8 cellular contexts compared by ENCODE assay signal in genomic region chr1:201955009-201955749, GRCh38. TPM values are rescaled to one million over a fixed set of nuclear protein-coding genes. Genes with fewer than 3 reads are reported as not detected.
A peak's percentile ranks its signal among the peaks of the same experiment; 100 is the strongest.
DNase-seq lines count a peak whose midpoint lies in the region; ATAC-seq and TF ChIP-seq lines count a peak whose summit lies in the region.

Gene TIMM17A, plus strand, starts transcription at chr1:201955503. Its CDS starts 24 bp downstream, at chr1:201955527.

- peaks cover 19% of the 10 kb centered on the region for H3K79me2 ChIP-seq in OCI-LY1 (ENCODE audit: insufficient read depth, low read length)

- peak; percentile 100 for ATAC-seq in GM21447 (IDR thresholded peaks at IDR 0.05; ENCODE audit: unreplicated experiment)

- H3K4me3 ChIP-seq in HUES64 (ENCODE audit: low read length): peak within 1 kb of the TSS; percentile 92
- H3K4me3 ChIP-seq in OCI-LY1 (ENCODE audit: low read depth, low read length, poor library complexity, severe bottlenecking): peak within 1 kb of the TSS; percentile 89

- H3K9me3 Mint-ChIP-seq in Calu3 (ENCODE audit: low read depth, unreplicated experiment) (no peaks in the 10 kb centered on the region), endothelial cell (ENCODE audit: unreplicated experiment) (no peaks in the 10 kb centered on the region), mesothelial cell of epicardium (no peaks in the 10 kb centered on the region)

- CTCF ChIA-PET in Calu3 (lab: Charles Lee): interaction anchor here (0.5 to 1.0 kb wide), 5 partner anchors 9 to 59 kb away, joined by 3 to 6 read pairs (median 3); partner anchors contain the start of gene LMOD1

- H3K4me3 Mint-ChIP-seq in Calu3 (ENCODE audit: low read depth, unreplicated experiment) (peak within 1 kb of the TSS; percentile 99), endothelial cell (ENCODE audit: unreplicated experiment) (peak within 1 kb of the TSS; percentile 93), mesothelial cell of epicardium (peak within 1 kb of the TSS; percentile 98)

- H3K27me3 Mint-ChIP-seq in Calu3 (ENCODE audit: unreplicated experiment) (no peaks in the 10 kb centered on the region), endothelial cell (ENCODE audit: unreplicated experiment) (peaks cover 6% of the 10 kb centered on the region), mesothelial cell of epicardium (ENCODE audit: low read depth) (no peaks in the 10 kb centered on the region)

- H3K4me2 ChIP-seq in OCI-LY1 (ENCODE audit: low read length): peak within 1 kb of the TSS; percentile 84

- H3K27ac ChIP-seq in HUES64 (ENCODE audit: low read depth, low read length): peak within 1 kb of the TSS; percentile 74
- H3K27ac ChIP-seq in OCI-LY1 (ENCODE audit: low read depth, low read length, poor library complexity, severe bottlenecking): peak within 1 kb of the TSS; percentile 25

- H3K9ac ChIP-seq in HUES64 (ENCODE audit: low read depth, low read length) (peak within 1 kb of the TSS; percentile 92), OCI-LY1 (ENCODE audit: low read length) (peak within 1 kb of the TSS; percentile 86)

- no peaks in the 10 kb centered on the region for H3K9me2 ChIP-seq in OCI-LY1 (ENCODE audit: low read depth, low read length)

- no peaks in the 10 kb centered on the region for H3K27me3 ChIP-seq in HUES64 (ENCODE audit: insufficient read depth, low read length)
- H3K27me3 ChIP-seq in OCI-LY1 (ENCODE audit: insufficient read depth, low read length): 0 out of 2 replicates have a peak, but pooled peaks cover 1% of the 10 kb centered on the region

- H3K4me1 Mint-ChIP-seq in Calu3 (ENCODE audit: low read depth, unreplicated experiment) (peaks cover 8% of the 10 kb centered on the region), endothelial cell (ENCODE audit: unreplicated experiment) (peaks cover 17% of the 10 kb centered on the region), mesothelial cell of epicardium (peaks cover 16% of the 10 kb centered on the region)

- H3K27ac Mint-ChIP-seq in Calu3 (ENCODE audit: unreplicated experiment) (peak within 1 kb of the TSS; percentile 92), endothelial cell (ENCODE audit: unreplicated experiment) (peak within 1 kb of the TSS; percentile 79), mesothelial cell of epicardium (peak within 1 kb of the TSS; percentile 92)

- WGBS in HUES64: under 1% methylated on average over 46 of the region's 46 CpGs

- H3K36me3 ChIP-seq in HUES64 (ENCODE audit: insufficient read depth, low read length) (peaks cover 28% of the 10 kb centered on the region), OCI-LY1 (ENCODE audit: insufficient read depth, low read length) (peaks cover 24% of the 10 kb centered on the region)

- H3K36me3 Mint-ChIP-seq in Calu3 (ENCODE audit: insufficient read depth, unreplicated experiment) (peaks cover 61% of the 10 kb centered on the region), endothelial cell (ENCODE audit: low read depth, unreplicated experiment) (no peaks in the 10 kb centered on the region), mesothelial cell of epicardium (peaks cover 9% of the 10 kb centered on the region)

- H3K9me3 ChIP-seq in HUES64 (ENCODE audit: insufficient read depth, low read depth, low read length): no peaks in the 10 kb centered on the region
- no peaks in the 10 kb centered on the region for H3K9me3 ChIP-seq in OCI-LY1 (ENCODE audit: low read length)

- peak; percentile 98 for DNase-seq in Calu3
- DNase-seq in activated CD8-positive, alpha-beta memory T cell treated with anti-CD3 and anti-CD28 coated beads, Interleukin-2, amount 50 U/mL, for 4 hours: peak; percentile 90
- DNase-seq in endothelial cell (ENCODE audit: low spot score): peak; percentile 95
- peak; percentile 83 to 90 for DNase-seq in mesothelial cell of epicardium (ENCODE audit: low spot score in 2 of 2, unreplicated experiment in 2 of 2)
- peak; percentile 93 to 95 for DNase-seq in stimulated activated CD8-positive, alpha-beta memory T cell treated with anti-CD3 and anti-CD28 coated beads, Interleukin-15, amount 100 ng/mL, for 48 hours (ENCODE audit: low read depth in 2 of 2)

- peak within 1 kb of the TSS; percentile 52; the same call in 1 of the 2 replicates for H2AFZ ChIP-seq in OCI-LY1 (ENCODE audit: low read length)

- H3K4me1 ChIP-seq in HUES64 (ENCODE audit: insufficient read depth, low read length): no peaks in the 10 kb centered on the region
- peaks cover 19% of the 10 kb centered on the region for H3K4me1 ChIP-seq in OCI-LY1 (ENCODE audit: insufficient read depth, low read length, severe bottlenecking)

- TF ChIP-seq CTCF in Calu3 (IDR thresholded peaks at IDR 0.05; ENCODE audit: unreplicated experiment): no peak
- TF ChIP-seq CTCF in OCI-LY1 (IDR thresholded peaks at IDR 0.05; ENCODE audit: low read length): no peak
- no peak for TF ChIP-seq CTCF in endothelial cell (IDR thresholded peaks at IDR 0.05; ENCODE audit: unreplicated experiment)
- no peak for TF ChIP-seq CTCF in mesothelial cell of epicardium (IDR thresholded peaks at IDR 0.05; ENCODE audit: unreplicated experiment)

- BruUV-seq in Calu3 (replicated peaks; lab: Mats Ljungman, UMichigan): no TSS peak

- intact Hi-C loops in Calu3 (cut with micrococcal nuclease; ENCODE audit: unreplicated experiment): no loop called here

- H4K20me1 ChIP-seq in OCI-LY1 (ENCODE audit: insufficient read depth, low read length): no peaks in the 10 kb centered on the region

- no peaks in the 10 kb centered on the region for H3F3A ChIP-seq in OCI-LY1 (ENCODE audit: insufficient read depth, low read length)

RNA-seq across cellular contexts. Expression of gene TIMM17A, which starts in this region (rescaled TPM):
- 78.5 and 85.3 TPM in 2 replicates for total RNA-seq in Calu3 (2022)
- 48.7 TPM for polyA plus RNA-seq in HUES64 (2013, experiment 1 of 2)
- 46.6 TPM for polyA plus RNA-seq in HUES64 (2013, experiment 2 of 2)
- total RNA-seq in endothelial cell (ENCODE audit: unreplicated experiment): 45.7 TPM
- 42.6 to 46.5 TPM (median 46.3 TPM) in 3 replicates for total RNA-seq in mesothelial cell of epicardium

Comparison
In these comparisons a context has a peak if more than half of its experiments do, and no peak if none do; other contexts are left out.
1. Peak in every context shown above with its lines: DNase-seq, ATAC-seq, H3K4me3 ChIP-seq and H3K27ac ChIP-seq.